In genomic region chr7:141014523-141015395, GRCh38 we compare ENCODE assay signal across 1 cellular context.
TF ChIP-seq lines count a peak whose summit lies in the region.

Gene MRPS33 (minus strand): TSS chr7:141014952. CDS start chr7:141010633, 4,319 bp downstream.

TF ChIP-seq in HepG2, 621 proteins besides CTCF, POLR2A, EP300 and RAD21 (continued from another document):
- TF ChIP-seq PAF1 (CRISPR knock-in tag; IDR thresholded peaks at IDR 0.05): no peak
- TF ChIP-seq NR3C1 (CRISPR knock-in tag; IDR thresholded peaks at IDR 0.05): no peak
- TF ChIP-seq KAT7 (CRISPR knock-in tag; IDR thresholded peaks at IDR 0.05; ENCODE audit: borderline replicate concordance): no peak
- no peak for TF ChIP-seq ATF6 (CRISPR knock-in tag; conservative IDR thresholded peaks at IDR 0.05)
- peak; percentile 72; the same call in 1 of the 2 replicates for TF ChIP-seq STAT6 (CRISPR knock-in tag; IDR thresholded peaks at IDR 0.05; ENCODE audit: borderline replicate concordance)
- TF ChIP-seq ZBTB21 (CRISPR knock-in tag; IDR thresholded peaks at IDR 0.05): peak; percentile 49; the same call in 1 of the 2 replicates
- TF ChIP-seq RXRB (CRISPR knock-in tag; IDR thresholded peaks at IDR 0.05; ENCODE audit: borderline replicate concordance): peak; percentile 47; the same call in 1 of the 2 replicates
- TF ChIP-seq ZNF780A (CRISPR knock-in tag; IDR thresholded peaks at IDR 0.05): 0 out of 2 replicates have a peak, but pooled peaks have one; percentile 37
- no peak; the same call in 1 of the 2 replicates for TF ChIP-seq ZNF431 (CRISPR knock-in tag; IDR thresholded peaks at IDR 0.05; ENCODE audit: borderline replicate concordance, low read depth)
- peak; percentile 72 for TF ChIP-seq ZNF274 (CRISPR knock-in tag; IDR thresholded peaks at IDR 0.05)
- TF ChIP-seq PRDM10 (CRISPR knock-in tag; IDR thresholded peaks at IDR 0.05; ENCODE audit: low read depth): peak; percentile 43; the same call in 1 of the 2 replicates
- no peak for TF ChIP-seq ZNF841 (CRISPR knock-in tag; IDR thresholded peaks at IDR 0.05; ENCODE audit: borderline replicate concordance)
- TF ChIP-seq HBP1 (CRISPR knock-in tag; IDR thresholded peaks at IDR 0.05; ENCODE audit: low read depth): peak; percentile 52; the same call in 1 of the 2 replicates
- peak; percentile 52; the same call in 1 of the 2 replicates for TF ChIP-seq ZNF335 (CRISPR knock-in tag; IDR thresholded peaks at IDR 0.05)
- TF ChIP-seq PBX2 (CRISPR knock-in tag; IDR thresholded peaks at IDR 0.05): no peak
